In the genomic region with DNA sequence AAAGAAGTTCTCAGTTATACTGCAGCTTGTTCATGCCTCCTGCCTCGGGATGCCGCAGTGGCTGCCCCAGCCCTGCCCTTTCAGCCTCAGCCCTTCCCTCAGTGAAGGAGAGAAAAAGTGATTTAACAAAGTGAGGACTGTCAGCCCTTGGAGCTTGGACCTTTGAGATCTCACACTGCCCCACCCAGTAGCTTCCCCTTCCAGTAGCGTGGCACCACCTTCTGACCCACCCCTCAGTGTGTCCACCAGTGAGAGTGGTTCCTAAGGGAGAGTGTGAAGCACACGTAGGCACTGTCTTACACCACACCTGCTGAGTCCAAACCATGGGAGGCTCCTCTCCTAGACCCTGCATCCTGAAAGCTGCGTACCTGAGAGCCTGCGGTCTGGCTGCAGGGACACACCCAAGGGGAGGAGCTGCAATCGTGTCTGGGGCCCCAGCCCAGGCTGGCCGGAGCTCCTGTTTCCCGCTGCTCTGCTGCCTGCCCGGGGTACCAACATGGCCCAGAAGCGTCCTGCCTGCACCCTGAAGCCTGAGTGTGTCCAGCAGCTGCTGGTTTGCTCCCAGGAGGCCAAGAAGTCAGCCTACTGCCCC, we compare ENCODE assay signal across 10 cellular contexts. TPM values are rescaled to one million over a fixed set of nuclear protein-coding genes. Genes with fewer than 3 reads are reported as not detected.
DNase-seq lines count a peak whose midpoint lies in the region; ATAC-seq lines count a peak whose summit lies in the region.
"Had no signal": no experiment of that assay in that cellular context is flagged by ENCODE, and none has a peak within 500 bp of the region (broad histone marks: within the 10 kb centered on the region; RNA-seq: fewer than 3 reads in every experiment).

A gene (plus strand): TSS at position 464 of the 592 bp plus-strand sequence. CDS start 33 bp downstream, at position 497.

- H3K36me3 ChIP-seq in skeletal muscle satellite cell (ENCODE audit: insufficient read depth, low read length): no peaks in the 10 kb centered on the region

- peak within 1 kb of the TSS; percentile 62 for H3K4me2 ChIP-seq in skeletal muscle satellite cell (ENCODE audit: low read length)

- ATAC-seq in GM18498 (IDR thresholded peaks at IDR 0.05; ENCODE audit: unreplicated experiment): no peak

- H3K27me3 ChIP-seq in skeletal muscle satellite cell (ENCODE audit: control insufficient read depth, insufficient read depth, low read length): no peaks in the 10 kb centered on the region

- H3K4me3 ChIP-seq in skeletal muscle satellite cell (ENCODE audit: low read length): peak within 1 kb of the TSS; percentile 21

- peak within 1 kb of the TSS; percentile 48 for H3K27ac ChIP-seq in adipose tissue (ENCODE audit: low read depth, low read length)

- H3K9ac ChIP-seq in skeletal muscle satellite cell (ENCODE audit: low read depth, low read length): peak within 1 kb of the TSS; percentile 24

- 19 to 28% (median 23%) methylated on average over 11 of the region's 11 CpGs for WGBS in adipose tissue, 3 donors

- peaks cover 35% of the 10 kb centered on the region for H3K4me1 ChIP-seq in skeletal muscle satellite cell (ENCODE audit: control insufficient read depth, insufficient read depth, low read length)

- H3K9me3 ChIP-seq in skeletal muscle satellite cell (replicated peaks; ENCODE audit: low read length): no peaks in the 10 kb centered on the region

- no peak for DNase-seq in HT1080 (ENCODE audit: low read depth)
- DNase-seq in iPS-NIHi11 (ENCODE audit: low spot score): peak; percentile 76
- DNase-seq in hippocampal formation (lab: John Stamatoyannopoulos, UW): no peak
- no peak for DNase-seq in activated T-cell treated with anti-CD3 and anti-CD28 coated beads, Interleukin-2, amount 50 U/mL, for 48 hours
- no peak for DNase-seq in activated CD4-positive, alpha-beta T cell treated with anti-CD3 and anti-CD28 coated beads for 48 hours
- DNase-seq: activated CD4-positive, alpha-beta T cell treated with anti-CD3 and anti-CD28 coated beads for 1 hour; stimulated activated CD4-positive, alpha-beta T cell treated with anti-CD3 and anti-CD28 coated beads, Interleukin-12 subunit alpha, Interleukin-12 subunit beta, amount 100 ng/mL, for 4 hours had no signal

RNA-seq across cellular contexts. Expression of the gene that starts here (rescaled TPM):
- 5.8 and 15.0 TPM in 2 replicates for total RNA-seq in HT1080 (2014; rRNA removed; shearing (Covaris generic))
- polyA plus RNA-seq in HT1080 (2015; cell fraction: cytosol; rRNA removed): 43.8 and 44.4 TPM in 2 replicates
- polyA plus RNA-seq in HT1080 (2015; cell fraction: nucleus; rRNA removed): 11.8 and 15.4 TPM in 2 replicates
- 10 to 100 TPM in 1 of 3 donors, 1 to 10 TPM in 1, under 1 TPM in 1; 0.66 to 29.8 (median 9.8) TPM for polyA plus RNA-seq in adipose tissue
- total RNA-seq in skeletal muscle satellite cell (2012; rRNA removed): 5.7 and 9.6 TPM in 2 replicates
